ENCODE assay signal across 38 cellular contexts in the genomic region with DNA sequence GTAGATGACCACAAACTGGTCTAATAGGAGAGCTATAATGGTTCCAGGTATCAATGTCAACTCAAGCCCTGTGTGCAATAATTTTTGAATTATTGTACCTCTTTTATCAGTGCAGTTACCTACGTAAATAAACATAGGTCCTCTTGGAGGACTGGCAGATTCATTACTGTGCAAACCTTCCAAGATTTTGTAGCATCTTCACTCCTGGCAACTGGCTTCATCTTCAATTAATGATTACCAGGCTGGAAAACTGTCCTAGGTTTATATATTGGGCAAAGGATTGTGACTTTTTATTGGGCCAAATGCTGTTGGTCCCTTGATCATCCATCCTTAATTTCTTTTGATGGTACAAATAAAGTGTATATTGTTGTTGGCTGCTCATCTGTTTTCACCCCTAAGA. TPM values are rescaled to one million over a fixed set of nuclear protein-coding genes. Genes with fewer than 3 reads are reported as not detected.
"Had no signal": no experiment of that assay in that cellular context is flagged by ENCODE, and none has a peak within 500 bp of the region (broad histone marks: within the 10 kb centered on the region; RNA-seq: fewer than 3 reads in every experiment).

No MANE protein-coding gene starts in this region.

- H3K9me3 ChIP-seq: MG63 had no signal

- H3K27me3 ChIP-seq: MG63 had no signal

- H3K36me3 ChIP-seq: MG63 had no signal

- H3K4me3 ChIP-seq: MG63 had no signal

- DNase-seq: Karpas-422, Kasumi-1, MG63, MM.1S, MV-4-11, NCI-H1048, NCI-H1092, NCI-H1092 treated with DMSO at 0.1 percent for 48 hours, NCI-H1105, NCI-H1105 treated with DMSO at 0.1 percent for 48 hours, NCI-H1417, NCI-H1417 treated with DMSO at 0.1 percent for 48 hours, NCI-H1436, NCI-H1436 treated with DMSO at 0.1 percent for 48 hours, NCI-H146, NCI-H1694, NCI-H1694 treated with DMSO at 0.1 percent for 48 hours, NCI-H187, NCI-H187 treated with DMSO at 0.1 percent for 48 hours, NCI-H1930, NCI-H2029, NCI-H2029 treated with DMSO at 0.1 percent for 48 hours, NCI-H2081, NCI-H2081 treated with DMSO at 0.1 percent for 48 hours, NCI-H2107, NCI-H2171, NCI-H2171 treated with DMSO at 0.1 percent for 48 hours, NCI-H2227 treated with DMSO at 0.1 percent for 48 hours, NCI-H226, NCI-H345, NCI-H446, NCI-H446 treated with DMSO at 0.1 percent for 48 hours, NCI-H510A had no signal

- H3K27ac ChIP-seq: KMS-11 had no signal

- H3K9ac ChIP-seq: KMS-11 had no signal

- H3K4me2 ChIP-seq: KMS-11 had no signal

RNA-seq across cellular contexts. Expression of a gene that starts 35.6 kb away (rescaled TPM):
- total RNA-seq: LHCN-M2, MCF 10A, NCI-H460 had no signal

RNA-seq across cellular contexts. Expression of a gene that starts 51.0 kb away (rescaled TPM):
- total RNA-seq: LHCN-M2, M059J, MCF 10A, NCI-H460 had no signal
